ENCODE assay signal across 31 cellular contexts in genomic region chr18:49955263-49955662, GRCh38.
"Had no signal": no experiment of that assay in that cellular context is flagged by ENCODE, and none has a peak within 500 bp of the region (broad histone marks: within the 10 kb centered on the region; RNA-seq: fewer than 3 reads in every experiment).

No MANE protein-coding gene starts in this region.

- H3K4me2 ChIP-seq: neural progenitor cell, smooth muscle cell had no signal

- H3K4me1 Mint-ChIP-seq: nephron had no signal

- H2AFZ ChIP-seq: neural progenitor cell, parathyroid adenoma had no signal

- ATAC-seq: natural killer cell; psoas muscle; right cardiac atrium; sciatic nerve; stimulated activated memory B cell treated with anti-CD40 and anti-IgM and Interleukin-4, amounts not matched to agents 10 μg/mL and 1 μg/mL and 100 μg/mL, for 72 hours; stimulated activated naive CD8-positive, alpha-beta T cell treated with anti-CD3 and anti-CD28 coated beads, Interleukin-15, amount 100 ng/mL, for 72 hours; stimulated activated naive CD8-positive, alpha-beta T cell treated with anti-CD3 and anti-CD28 coated beads, Interleukin-15, Interleukin-2, amounts not matched to agents 100 U/mL and 50 U/mL, for 24 hours; upper lobe of right lung had no signal

- H3K27me3 ChIP-seq: neural progenitor cell, ovary, suprapubic skin, testis, transverse colon, upper lobe of right lung, uterus had no signal

- H3K27ac Mint-ChIP-seq: natural killer cell; nephron; neural progenitor cell; progenitor cell of endocrine pancreas; stimulated activated memory B cell treated with anti-CD40 and anti-IgM and Interleukin-4, amounts not matched to agents 10 μg/mL and 1 μg/mL and 100 μg/mL, for 72 hours; stimulated activated naive CD8-positive, alpha-beta T cell treated with anti-CD3 and anti-CD28 coated beads, Interleukin-15, amount 100 ng/mL, for 72 hours; type B pancreatic cell had no signal

- H3K4me3 Mint-ChIP-seq: natural killer cell; nephron; neural progenitor cell; stimulated activated memory B cell treated with anti-CD40 and anti-IgM and Interleukin-4, amounts not matched to agents 10 μg/mL and 1 μg/mL and 100 μg/mL, for 72 hours; stimulated activated naive CD8-positive, alpha-beta T cell treated with anti-CD3 and anti-CD28 coated beads, Interleukin-15, amount 100 ng/mL, for 72 hours; type B pancreatic cell had no signal

- H3K9me3 ChIP-seq: ovary, psoas muscle, spleen, suprapubic skin, testis, tibial artery, transverse colon, upper lobe of right lung, uterus had no signal

- H3K4me1 ChIP-seq: parathyroid adenoma, psoas muscle, suprapubic skin, testis, tibial artery, upper lobe of right lung, uterus had no signal

- H3K9ac ChIP-seq: neural progenitor cell, parathyroid adenoma had no signal

- H3K4me3 ChIP-seq: neural progenitor cell, ovary, psoas muscle, skin epidermis, smooth muscle cell, spleen, suprapubic skin, testis, tibial artery, transverse colon, upper lobe of right lung, uterus had no signal

- H3K27me3 Mint-ChIP-seq: progenitor cell of endocrine pancreas, type B pancreatic cell had no signal

- H3K36me3 Mint-ChIP-seq: natural killer cell; neural progenitor cell; stimulated activated memory B cell treated with anti-CD40 and anti-IgM and Interleukin-4, amounts not matched to agents 10 μg/mL and 1 μg/mL and 100 μg/mL, for 72 hours had no signal

- H3K27ac ChIP-seq: neural progenitor cell, ovary, parathyroid adenoma, psoas muscle, skin epidermis, spleen, suprapubic skin, testis, tibial artery, upper lobe of right lung, uterus had no signal

- DNase-seq: natural killer cell; occipital lobe; ovary; posterior cingulate gyrus; psoas muscle; right cardiac atrium; spleen; stimulated activated CD4-positive, alpha-beta T cell treated with anti-CD3 and anti-CD28 coated beads, Interleukin-12 subunit alpha, Interleukin-12 subunit beta, amount 100 ng/mL, for 4 hours; stimulated activated CD4-positive, alpha-beta T cell treated with anti-CD3 and anti-CD28 coated beads, Interleukin-1b, Interleukin-23, amount 100 ng/mL, for 48 hours; stimulated activated CD4-positive, alpha-beta T cell treated with anti-CD3 and anti-CD28 coated beads, Interleukin-4, amount 100 ng/mL, for 1 hour; stimulated activated CD4-positive, alpha-beta T cell treated with anti-CD3 and anti-CD28 coated beads, Interleukin-4, amount 100 ng/mL, for 4 hours; stimulated activated CD8-positive, alpha-beta memory T cell treated with anti-CD3 and anti-CD28 coated beads, Interleukin-4, amount 100 ng/mL, for 48 hours; stimulated activated naive CD4-positive, alpha-beta T cell; stimulated activated naive CD8-positive, alpha-beta T cell treated with anti-CD3 and anti-CD28 coated beads, Interleukin-15, amount 100 ng/mL, for 72 hours; stimulated activated naive CD8-positive, alpha-beta T cell treated with anti-CD3 and anti-CD28 coated beads, Interleukin-15, Interleukin-2, amounts not matched to agents 100 U/mL and 50 U/mL, for 24 hours; substantia nigra; testis; tibial artery; transverse colon; upper lobe of right lung; uterus had no signal

- H3K79me2 ChIP-seq: parathyroid adenoma had no signal

- H3K9me3 Mint-ChIP-seq: natural killer cell; nephron; neural progenitor cell; stimulated activated memory B cell treated with anti-CD40 and anti-IgM and Interleukin-4, amounts not matched to agents 10 μg/mL and 1 μg/mL and 100 μg/mL, for 72 hours; stimulated activated naive CD8-positive, alpha-beta T cell treated with anti-CD3 and anti-CD28 coated beads, Interleukin-15, amount 100 ng/mL, for 72 hours; type B pancreatic cell had no signal

- H3K36me3 ChIP-seq: neural progenitor cell, ovary, spleen, suprapubic skin, tibial artery, transverse colon, upper lobe of right lung, uterus had no signal
